In the genomic region with DNA sequence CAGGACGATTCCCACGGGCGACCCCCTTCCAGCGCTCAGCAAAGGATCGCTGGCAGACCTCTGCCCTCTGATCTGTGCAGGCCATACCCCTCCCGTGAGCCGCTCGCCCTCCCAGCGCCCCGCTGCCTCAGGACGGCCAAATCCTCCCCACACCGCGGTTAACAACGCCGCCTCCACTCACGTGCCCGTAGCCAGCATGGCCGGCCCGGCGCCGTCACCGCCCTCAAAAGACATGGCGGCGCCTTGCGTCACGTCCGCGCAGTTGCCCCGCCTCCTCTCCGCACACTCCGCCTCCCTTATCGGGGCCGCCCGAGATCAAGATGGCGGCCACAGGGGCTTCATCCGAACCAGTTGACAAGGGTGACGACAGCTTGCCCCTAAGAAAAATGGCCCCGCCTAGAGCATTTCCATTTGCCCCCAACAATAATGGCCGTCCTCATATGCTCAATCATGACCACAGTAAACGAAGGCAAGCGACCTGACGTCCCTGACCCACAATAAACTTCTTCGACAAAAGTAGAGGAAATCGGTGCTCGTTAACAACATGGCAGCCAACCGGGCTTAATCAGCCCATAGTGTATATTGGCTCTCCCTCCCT, we compare ENCODE assay signal across 1 cellular context.
TF ChIP-seq lines count a peak whose summit lies in the region.

No MANE protein-coding gene starts in this region.

TF ChIP-seq in GM12878, 131 proteins besides CTCF, POLR2A, EP300 and RAD21 (continues in another document):
- TF ChIP-seq SMC3 (IDR thresholded peaks at IDR 0.05; ENCODE audit: borderline replicate concordance, low read length): 0 out of 2 replicates have a peak, but pooled peaks have one; percentile 11
- no peak for TF ChIP-seq NR2C2 (IDR thresholded peaks at IDR 0.05; ENCODE audit: borderline replicate concordance, control insufficient read depth, insufficient read length, low read depth)
- TF ChIP-seq, protein P1, sequence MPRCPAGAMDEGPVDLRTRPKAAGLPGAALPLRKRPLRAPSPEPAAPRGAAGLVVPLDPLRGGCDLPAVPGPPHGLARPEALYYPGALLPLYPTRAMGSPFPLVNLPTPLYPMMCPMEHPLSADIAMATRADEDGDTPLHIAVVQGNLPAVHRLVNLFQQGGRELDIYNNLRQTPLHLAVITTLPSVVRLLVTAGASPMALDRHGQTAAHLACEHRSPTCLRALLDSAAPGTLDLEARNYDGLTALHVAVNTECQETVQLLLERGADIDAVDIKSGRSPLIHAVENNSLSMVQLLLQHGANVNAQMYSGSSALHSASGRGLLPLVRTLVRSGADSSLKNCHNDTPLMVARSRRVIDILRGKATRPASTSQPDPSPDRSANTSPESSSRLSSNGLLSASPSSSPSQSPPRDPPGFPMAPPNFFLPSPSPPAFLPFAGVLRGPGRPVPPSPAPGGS (IDR thresholded peaks at IDR 0.05; ENCODE audit: borderline replicate concordance, insufficient read depth, low read depth, low read length, poor library complexity, severe bottlenecking): no peak
- 0 out of 2 replicates have a peak, but pooled peaks have one; percentile 21 for TF ChIP-seq JUND (IDR thresholded peaks at IDR 0.05; ENCODE audit: low read depth, low read length)
- TF ChIP-seq RUNX3 (IDR thresholded peaks at IDR 0.05; ENCODE audit: low read length): peak; percentile 46
- TF ChIP-seq RAD51 (IDR thresholded peaks at IDR 0.05): peak; percentile 19; the same call in 1 of the 2 replicates
- TF ChIP-seq MTA2 (IDR thresholded peaks at IDR 0.05; ENCODE audit: low read depth): no peak
- TF ChIP-seq, protein P2, sequence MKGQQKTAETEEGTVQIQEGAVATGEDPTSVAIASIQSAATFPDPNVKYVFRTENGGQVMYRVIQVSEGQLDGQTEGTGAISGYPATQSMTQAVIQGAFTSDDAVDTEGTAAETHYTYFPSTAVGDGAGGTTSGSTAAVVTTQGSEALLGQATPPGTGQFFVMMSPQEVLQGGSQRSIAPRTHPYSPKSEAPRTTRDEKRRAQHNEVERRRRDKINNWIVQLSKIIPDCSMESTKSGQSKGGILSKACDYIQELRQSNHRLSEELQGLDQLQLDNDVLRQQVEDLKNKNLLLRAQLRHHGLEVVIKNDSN (IDR thresholded peaks at IDR 0.05; ENCODE audit: borderline replicate concordance, extremely low read length, insufficient read depth, low read depth, low read length): peak; percentile 53
- TF ChIP-seq MYB (IDR thresholded peaks at IDR 0.05; ENCODE audit: borderline replicate concordance, low read depth, low read length): 0 out of 2 replicates have a peak, but pooled peaks have one; percentile 21
- TF ChIP-seq, protein P3, sequence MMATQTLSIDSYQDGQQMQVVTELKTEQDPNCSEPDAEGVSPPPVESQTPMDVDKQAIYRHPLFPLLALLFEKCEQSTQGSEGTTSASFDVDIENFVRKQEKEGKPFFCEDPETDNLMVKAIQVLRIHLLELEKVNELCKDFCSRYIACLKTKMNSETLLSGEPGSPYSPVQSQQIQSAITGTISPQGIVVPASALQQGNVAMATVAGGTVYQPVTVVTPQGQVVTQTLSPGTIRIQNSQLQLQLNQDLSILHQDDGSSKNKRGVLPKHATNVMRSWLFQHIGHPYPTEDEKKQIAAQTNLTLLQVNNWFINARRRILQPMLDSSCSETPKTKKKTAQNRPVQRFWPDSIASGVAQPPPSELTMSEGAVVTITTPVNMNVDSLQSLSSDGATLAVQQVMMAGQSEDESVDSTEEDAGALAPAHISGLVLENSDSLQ (IDR thresholded peaks at IDR 0.05): peak; percentile 57
- no peak for TF ChIP-seq STAT3 (IDR thresholded peaks at IDR 0.05; ENCODE audit: low read depth, low read length)
- TF ChIP-seq FOXM1 (IDR thresholded peaks at IDR 0.05; ENCODE audit: low read depth, low read length): no peak
- TF ChIP-seq NR2C1 (IDR thresholded peaks at IDR 0.05): peak; percentile 93
- TF ChIP-seq, protein P4, sequence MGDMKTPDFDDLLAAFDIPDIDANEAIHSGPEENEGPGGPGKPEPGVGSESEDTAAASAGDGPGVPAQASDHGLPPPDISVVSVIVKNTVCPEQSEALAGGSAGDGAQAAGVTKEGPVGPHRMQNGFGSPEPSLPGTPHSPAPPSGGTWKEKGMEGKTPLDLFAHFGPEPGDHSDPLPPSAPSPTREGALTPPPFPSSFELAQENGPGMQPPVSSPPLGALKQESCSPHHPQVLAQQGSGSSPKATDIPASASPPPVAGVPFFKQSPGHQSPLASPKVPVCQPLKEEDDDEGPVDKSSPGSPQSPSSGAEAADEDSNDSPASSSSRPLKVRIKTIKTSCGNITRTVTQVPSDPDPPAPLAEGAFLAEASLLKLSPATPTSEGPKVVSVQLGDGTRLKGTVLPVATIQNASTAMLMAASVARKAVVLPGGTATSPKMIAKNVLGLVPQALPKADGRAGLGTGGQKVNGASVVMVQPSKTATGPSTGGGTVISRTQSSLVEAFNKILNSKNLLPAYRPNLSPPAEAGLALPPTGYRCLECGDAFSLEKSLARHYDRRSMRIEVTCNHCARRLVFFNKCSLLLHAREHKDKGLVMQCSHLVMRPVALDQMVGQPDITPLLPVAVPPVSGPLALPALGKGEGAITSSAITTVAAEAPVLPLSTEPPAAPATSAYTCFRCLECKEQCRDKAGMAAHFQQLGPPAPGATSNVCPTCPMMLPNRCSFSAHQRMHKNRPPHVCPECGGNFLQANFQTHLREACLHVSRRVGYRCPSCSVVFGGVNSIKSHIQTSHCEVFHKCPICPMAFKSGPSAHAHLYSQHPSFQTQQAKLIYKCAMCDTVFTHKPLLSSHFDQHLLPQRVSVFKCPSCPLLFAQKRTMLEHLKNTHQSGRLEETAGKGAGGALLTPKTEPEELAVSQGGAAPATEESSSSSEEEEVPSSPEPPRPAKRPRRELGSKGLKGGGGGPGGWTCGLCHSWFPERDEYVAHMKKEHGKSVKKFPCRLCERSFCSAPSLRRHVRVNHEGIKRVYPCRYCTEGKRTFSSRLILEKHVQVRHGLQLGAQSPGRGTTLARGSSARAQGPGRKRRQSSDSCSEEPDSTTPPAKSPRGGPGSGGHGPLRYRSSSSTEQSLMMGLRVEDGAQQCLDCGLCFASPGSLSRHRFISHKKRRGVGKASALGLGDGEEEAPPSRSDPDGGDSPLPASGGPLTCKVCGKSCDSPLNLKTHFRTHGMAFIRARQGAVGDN (IDR thresholded peaks at IDR 0.05): no peak
- peak; percentile 96 for TF ChIP-seq CREM (IDR thresholded peaks at IDR 0.05; ENCODE audit: low read depth)
- peak; percentile 47; the same call in 1 of the 2 replicates for TF ChIP-seq DPF2 (IDR thresholded peaks at IDR 0.05)
- peak; percentile 66; the same call in 1 of the 2 replicates for TF ChIP-seq NBN (IDR thresholded peaks at IDR 0.05)
- TF ChIP-seq, protein P5, sequence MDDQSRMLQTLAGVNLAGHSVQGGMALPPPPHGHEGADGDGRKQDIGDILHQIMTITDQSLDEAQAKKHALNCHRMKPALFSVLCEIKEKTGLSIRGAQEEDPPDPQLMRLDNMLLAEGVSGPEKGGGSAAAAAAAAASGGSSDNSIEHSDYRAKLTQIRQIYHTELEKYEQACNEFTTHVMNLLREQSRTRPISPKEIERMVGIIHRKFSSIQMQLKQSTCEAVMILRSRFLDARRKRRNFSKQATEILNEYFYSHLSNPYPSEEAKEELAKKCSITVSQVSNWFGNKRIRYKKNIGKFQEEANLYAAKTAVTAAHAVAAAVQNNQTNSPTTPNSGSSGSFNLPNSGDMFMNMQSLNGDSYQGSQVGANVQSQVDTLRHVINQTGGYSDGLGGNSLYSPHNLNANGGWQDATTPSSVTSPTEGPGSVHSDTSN (IDR thresholded peaks at IDR 0.05; ENCODE audit: insufficient replicate concordance, low read depth, low read length): no peak
- TF ChIP-seq YY1 (IDR thresholded peaks at IDR 0.05; ENCODE audit: low read depth, low read length): peak; percentile 97
- TF ChIP-seq, protein P6, sequence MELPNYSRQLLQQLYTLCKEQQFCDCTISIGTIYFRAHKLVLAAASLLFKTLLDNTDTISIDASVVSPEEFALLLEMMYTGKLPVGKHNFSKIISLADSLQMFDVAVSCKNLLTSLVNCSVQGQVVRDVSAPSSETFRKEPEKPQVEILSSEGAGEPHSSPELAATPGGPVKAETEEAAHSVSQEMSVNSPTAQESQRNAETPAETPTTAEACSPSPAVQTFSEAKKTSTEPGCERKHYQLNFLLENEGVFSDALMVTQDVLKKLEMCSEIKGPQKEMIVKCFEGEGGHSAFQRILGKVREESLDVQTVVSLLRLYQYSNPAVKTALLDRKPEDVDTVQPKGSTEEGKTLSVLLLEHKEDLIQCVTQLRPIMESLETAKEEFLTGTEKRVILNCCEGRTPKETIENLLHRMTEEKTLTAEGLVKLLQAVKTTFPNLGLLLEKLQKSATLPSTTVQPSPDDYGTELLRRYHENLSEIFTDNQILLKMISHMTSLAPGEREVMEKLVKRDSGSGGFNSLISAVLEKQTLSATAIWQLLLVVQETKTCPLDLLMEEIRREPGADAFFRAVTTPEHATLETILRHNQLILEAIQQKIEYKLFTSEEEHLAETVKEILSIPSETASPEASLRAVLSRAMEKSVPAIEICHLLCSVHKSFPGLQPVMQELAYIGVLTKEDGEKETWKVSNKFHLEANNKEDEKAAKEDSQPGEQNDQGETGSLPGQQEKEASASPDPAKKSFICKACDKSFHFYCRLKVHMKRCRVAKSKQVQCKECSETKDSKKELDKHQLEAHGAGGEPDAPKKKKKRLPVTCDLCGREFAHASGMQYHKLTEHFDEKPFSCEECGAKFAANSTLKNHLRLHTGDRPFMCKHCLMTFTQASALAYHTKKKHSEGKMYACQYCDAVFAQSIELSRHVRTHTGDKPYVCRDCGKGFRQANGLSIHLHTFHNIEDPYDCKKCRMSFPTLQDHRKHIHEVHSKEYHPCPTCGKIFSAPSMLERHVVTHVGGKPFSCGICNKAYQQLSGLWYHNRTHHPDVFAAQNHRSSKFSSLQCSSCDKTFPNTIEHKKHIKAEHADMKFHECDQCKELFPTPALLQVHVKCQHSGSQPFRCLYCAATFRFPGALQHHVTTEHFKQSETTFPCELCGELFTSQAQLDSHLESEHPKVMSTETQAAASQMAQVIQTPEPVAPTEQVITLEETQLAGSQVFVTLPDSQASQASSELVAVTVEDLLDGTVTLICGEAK (IDR thresholded peaks at IDR 0.05; ENCODE audit: borderline replicate concordance): peak; percentile 85
- peak; percentile 89 for TF ChIP-seq SIX5 (IDR thresholded peaks at IDR 0.05; ENCODE audit: low read depth, low read length, severe bottlenecking)
- TF ChIP-seq ATF7 (IDR thresholded peaks at IDR 0.05; ENCODE audit: low read depth): peak; percentile 81
- peak; percentile 85 for TF ChIP-seq HCFC1 (IDR thresholded peaks at IDR 0.05; ENCODE audit: low read length)
- TF ChIP-seq ZNF207 (IDR thresholded peaks at IDR 0.05; ENCODE audit: borderline replicate concordance): peak; percentile 36; the same call in 1 of the 2 replicates
- TF ChIP-seq PAX5 (IDR thresholded peaks at IDR 0.05; ENCODE audit: borderline replicate concordance, low read depth, low read length): no peak
- TF ChIP-seq POLR2AphosphoS2 (IDR thresholded peaks at IDR 0.05; ENCODE audit: low read depth, low read length): peak; percentile 74; the same call in 1 of the 2 replicates
- TF ChIP-seq, protein P7, sequence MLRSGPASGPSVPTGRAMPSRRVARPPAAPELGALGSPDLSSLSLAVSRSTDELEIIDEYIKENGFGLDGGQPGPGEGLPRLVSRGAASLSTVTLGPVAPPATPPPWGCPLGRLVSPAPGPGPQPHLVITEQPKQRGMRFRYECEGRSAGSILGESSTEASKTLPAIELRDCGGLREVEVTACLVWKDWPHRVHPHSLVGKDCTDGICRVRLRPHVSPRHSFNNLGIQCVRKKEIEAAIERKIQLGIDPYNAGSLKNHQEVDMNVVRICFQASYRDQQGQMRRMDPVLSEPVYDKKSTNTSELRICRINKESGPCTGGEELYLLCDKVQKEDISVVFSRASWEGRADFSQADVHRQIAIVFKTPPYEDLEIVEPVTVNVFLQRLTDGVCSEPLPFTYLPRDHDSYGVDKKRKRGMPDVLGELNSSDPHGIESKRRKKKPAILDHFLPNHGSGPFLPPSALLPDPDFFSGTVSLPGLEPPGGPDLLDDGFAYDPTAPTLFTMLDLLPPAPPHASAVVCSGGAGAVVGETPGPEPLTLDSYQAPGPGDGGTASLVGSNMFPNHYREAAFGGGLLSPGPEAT (IDR thresholded peaks at IDR 0.05; ENCODE audit: low read depth): peak; percentile 81
- 0 out of 2 replicates have a peak, but pooled peaks have one; percentile 14 for TF ChIP-seq HDAC2 (IDR thresholded peaks at IDR 0.05)
- TF ChIP-seq IKZF1 (conservative IDR thresholded peaks at IDR 0.05): peak; percentile 68; the same call in 1 of the 2 replicates
- peak; percentile 70 for TF ChIP-seq TAF1 (IDR thresholded peaks at IDR 0.05; ENCODE audit: borderline replicate concordance, low read depth, low read length)
- peak; percentile 35 for TF ChIP-seq BACH1 (IDR thresholded peaks at IDR 0.05; ENCODE audit: borderline replicate concordance)
- peak; percentile 97 for TF ChIP-seq CREB1 (IDR thresholded peaks at IDR 0.05; ENCODE audit: low read depth)
- TF ChIP-seq, protein P8, sequence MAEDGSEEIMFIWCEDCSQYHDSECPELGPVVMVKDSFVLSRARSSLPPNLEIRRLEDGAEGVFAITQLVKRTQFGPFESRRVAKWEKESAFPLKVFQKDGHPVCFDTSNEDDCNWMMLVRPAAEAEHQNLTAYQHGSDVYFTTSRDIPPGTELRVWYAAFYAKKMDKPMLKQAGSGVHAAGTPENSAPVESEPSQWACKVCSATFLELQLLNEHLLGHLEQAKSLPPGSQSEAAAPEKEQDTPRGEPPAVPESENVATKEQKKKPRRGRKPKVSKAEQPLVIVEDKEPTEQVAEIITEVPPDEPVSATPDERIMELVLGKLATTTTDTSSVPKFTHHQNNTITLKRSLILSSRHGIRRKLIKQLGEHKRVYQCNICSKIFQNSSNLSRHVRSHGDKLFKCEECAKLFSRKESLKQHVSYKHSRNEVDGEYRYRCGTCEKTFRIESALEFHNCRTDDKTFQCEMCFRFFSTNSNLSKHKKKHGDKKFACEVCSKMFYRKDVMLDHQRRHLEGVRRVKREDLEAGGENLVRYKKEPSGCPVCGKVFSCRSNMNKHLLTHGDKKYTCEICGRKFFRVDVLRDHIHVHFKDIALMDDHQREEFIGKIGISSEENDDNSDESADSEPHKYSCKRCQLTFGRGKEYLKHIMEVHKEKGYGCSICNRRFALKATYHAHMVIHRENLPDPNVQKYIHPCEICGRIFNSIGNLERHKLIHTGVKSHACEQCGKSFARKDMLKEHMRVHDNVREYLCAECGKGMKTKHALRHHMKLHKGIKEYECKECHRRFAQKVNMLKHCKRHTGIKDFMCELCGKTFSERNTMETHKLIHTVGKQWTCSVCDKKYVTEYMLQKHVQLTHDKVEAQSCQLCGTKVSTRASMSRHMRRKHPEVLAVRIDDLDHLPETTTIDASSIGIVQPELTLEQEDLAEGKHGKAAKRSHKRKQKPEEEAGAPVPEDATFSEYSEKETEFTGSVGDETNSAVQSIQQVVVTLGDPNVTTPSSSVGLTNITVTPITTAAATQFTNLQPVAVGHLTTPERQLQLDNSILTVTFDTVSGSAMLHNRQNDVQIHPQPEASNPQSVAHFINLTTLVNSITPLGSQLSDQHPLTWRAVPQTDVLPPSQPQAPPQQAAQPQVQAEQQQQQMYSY (CRISPR knock-in tag; IDR thresholded peaks at IDR 0.05): no peak
- TF ChIP-seq SP1 (IDR thresholded peaks at IDR 0.05; ENCODE audit: low read depth, low read length): peak; percentile 47
- TF ChIP-seq BHLHE40 (IDR thresholded peaks at IDR 0.05; ENCODE audit: borderline replicate concordance in 1 of 2, low read depth in 2 of 2, low read length in 1 of 2): peak; percentile 88 to 97
- TF ChIP-seq BMI1 (IDR thresholded peaks at IDR 0.05; ENCODE audit: borderline replicate concordance): no peak
